Comparison of ENCODE assay signal across 9 cellular contexts in the genomic region with DNA sequence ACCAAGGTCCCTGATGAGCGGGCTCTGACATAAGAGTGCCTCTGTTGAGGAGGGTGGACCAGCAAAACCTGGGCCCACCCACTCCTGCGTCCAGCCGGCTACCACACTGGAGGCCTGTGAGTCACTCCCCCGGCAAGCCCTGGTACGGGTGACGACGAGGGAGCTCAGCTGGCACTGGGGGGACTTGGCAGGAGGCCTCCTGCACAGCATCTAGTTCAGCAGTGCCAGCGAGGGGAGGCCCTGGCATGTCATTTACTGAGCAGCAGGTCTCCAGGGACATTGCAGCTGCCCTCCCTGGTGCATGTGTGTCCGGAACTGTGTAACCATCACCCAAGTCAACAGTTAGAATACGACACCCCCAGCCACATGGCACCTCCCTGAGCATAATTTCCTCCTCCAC. TPM values are rescaled to one million over a fixed set of nuclear protein-coding genes. Genes with fewer than 3 reads are reported as not detected.
DNase-seq lines count a peak whose midpoint lies in the region; ATAC-seq and TF ChIP-seq lines count a peak whose summit lies in the region.
"Had no signal": no experiment of that assay in that cellular context is flagged by ENCODE, and none has a peak within 500 bp of the region (broad histone marks: within the 10 kb centered on the region; RNA-seq: fewer than 3 reads in every experiment).

No MANE protein-coding gene starts in this region.

- H3K36me3 ChIP-seq in esophagus (ENCODE audit: control insufficient read depth in 2 of 2, insufficient read depth in 2 of 2, low read length in 1 of 2) = peaks cover 0 to 11% of the 10 kb centered on the region in 2 donors

- ATAC-seq in omental fat pad (ENCODE audit: low FRiP score) = peak; percentile 32

- H3K9me3 ChIP-seq in AG04450 (ENCODE audit: control insufficient read depth, insufficient read depth, low read length) (no peaks in the 10 kb centered on the region; the same call in 1 of the 2 replicates), esophagus (ENCODE audit: control insufficient read depth in 2 of 2, insufficient read depth in 1 of 2, low read depth in 1 of 2, low read length in 1 of 2) (no peaks in the 10 kb centered on the region)

- WGBS in esophagus, 2 donors = 36 to 47% methylated on average over 10 of the region's 10 CpGs

- H3K27ac ChIP-seq in AG04450 (ENCODE audit: low read depth, low read length) = peak overlapping the region; percentile 39
- H3K27ac ChIP-seq in esophagus (ENCODE audit: low read depth in 2 of 2, low read length in 1 of 2) = peak overlapping the region; percentile 99

- CTCF ChIA-PET in AG04450 (lab: Charles Lee) = interaction anchor here (1.1 to 2.3 kb wide), 3 partner anchors 14 to 55 kb away, joined by 3 to 8 read pairs (median 3); no protein-coding TSS in a partner anchor

- TF ChIP-seq CTCF in AG04450 (IDR thresholded peaks at IDR 0.05; ENCODE audit: low read depth, low read length) = no peak
- no peak for TF ChIP-seq CTCF in omental fat pad (IDR thresholded peaks at IDR 0.05)

- DNase-seq in AG04450 (ENCODE audit: low read depth, low spot score) (no peak), NCI-H446 treated with DMSO at 0.1 percent for 48 hours (lab: John Stamatoyannopoulos, UW) (peak; percentile 78), omental fat pad (ENCODE audit: low spot score) (no peak), DMS79 treated with DMSO at 0.1 percent for 48 hours (lab: John Stamatoyannopoulos, UW) (no peak), mesenteric fat pad (ENCODE audit: low spot score) (no peak)
- DNase-seq in stimulated activated CD8-positive, alpha-beta memory T cell treated with anti-CD3 and anti-CD28 coated beads, Interleukin-4, amount 100 ng/mL, for 48 hours = no peak
- no peak for DNase-seq in activated effector memory CD4-positive, alpha-beta T cell treated with anti-CD3 and anti-CD28 coated beads, Interleukin-2, amount 50 U/mL, for 16 hours
- DNase-seq: T-helper 2 cell had no signal

- POLR2A ChIA-PET in AG04450 (lab: Yijun Ruan, JAX) = interaction anchor here (0.7 kb wide), 1 partner anchor 24 kb away, joined by 3 read pairs; the partner anchor contains the start of gene CD9

- H3K4me3 ChIP-seq in AG04450 (ENCODE audit: low read depth, low read length) (no peak overlapping the region), esophagus (ENCODE audit: low read depth in 1 of 2, low read length in 2 of 2) (no peak overlapping the region)

- H3K27me3 ChIP-seq in AG04450 (ENCODE audit: control insufficient read depth, insufficient read depth, low read length) (no peaks in the 10 kb centered on the region), esophagus (ENCODE audit: control insufficient read depth in 1 of 2, insufficient read depth in 2 of 2, low read length in 2 of 2) (no peaks in the 10 kb centered on the region)

- peaks cover 25 to 48% of the 10 kb centered on the region in 2 donors for H3K4me1 ChIP-seq in esophagus (ENCODE audit: control insufficient read depth in 2 of 2, insufficient read depth in 2 of 2, low read length in 1 of 2)

RNA-seq across cellular contexts. Expression of gene CD9, which starts 24.4 kb away (rescaled TPM):
- 152 and 177 TPM in 2 replicates for polyA plus RNA-seq in AG04450 (2011; rRNA removed)
- 91.4 and 91.9 TPM in 2 replicates for polyA minus RNA-seq in AG04450 (2011; rRNA and poly(A)+ RNA removed)
- polyA plus RNA-seq in esophagus = 100 to 1,000 TPM; 467 to 898 TPM
- total RNA-seq in omental fat pad = 100 to 1,000 TPM in 2 of 4 donors, 10 to 100 TPM in 2; 68.3 to 181 (median 119) TPM
- 57.7 TPM for total RNA-seq in mesenteric fat pad
